Comparison of ENCODE assay signal across 21 cellular contexts in the genomic region with DNA sequence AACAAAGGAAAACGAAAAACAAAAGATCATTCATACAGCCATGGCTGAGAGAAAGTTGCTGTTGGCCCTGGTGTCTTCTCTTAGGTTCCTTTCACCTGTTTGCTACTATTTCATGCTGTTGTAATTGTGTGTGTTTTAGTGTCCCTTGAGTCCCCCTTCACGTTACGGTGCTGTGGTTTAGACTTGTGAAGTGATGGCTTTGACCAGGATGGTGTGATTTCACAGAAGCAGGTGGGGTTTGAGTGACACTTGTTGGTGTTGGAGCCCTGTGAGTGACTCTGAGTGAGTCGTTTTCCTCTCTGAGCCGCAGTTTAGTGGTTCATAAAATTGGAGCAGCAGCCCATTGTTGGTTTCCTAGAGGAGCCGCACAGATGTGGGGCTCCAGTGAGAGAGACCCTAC.
DNase-seq lines count a peak whose midpoint lies in the region; ATAC-seq and TF ChIP-seq lines count a peak whose summit lies in the region.
"Had no signal": no experiment of that assay in that cellular context is flagged by ENCODE, and none has a peak within 500 bp of the region (broad histone marks: within the 10 kb centered on the region; RNA-seq: fewer than 3 reads in every experiment).

No MANE protein-coding gene starts in this region.

- H3K36me3 Mint-ChIP-seq in CD8-positive, alpha-beta memory T cell: no peaks in the 10 kb centered on the region
- peaks cover 6% of the 10 kb centered on the region for H3K36me3 Mint-ChIP-seq in central memory CD8-positive, alpha-beta T cell (ENCODE audit: insufficient read depth)
- H3K36me3 Mint-ChIP-seq in natural killer cell treated with Interleukin-12 subunit alpha and Interleukin-12 subunit beta and Interleukin-15 and Interleukin-18, amount 100 ng/mL, for 72 hours: no peaks in the 10 kb centered on the region

- no peaks in the 10 kb centered on the region for H3K36me3 ChIP-seq in CD8-positive, alpha-beta memory T cell (ENCODE audit: insufficient read depth, low read length)
- H3K36me3 ChIP-seq in heart right ventricle: no peaks in the 10 kb centered on the region

- DNase-seq in CD8-positive, alpha-beta memory T cell: peak in 1 of 5 donors; percentile 11
- DNase-seq in GM12865 (ENCODE audit: low read depth): peak; percentile 72
- no peak for DNase-seq in central memory CD8-positive, alpha-beta T cell (ENCODE audit: low spot score in 2 of 2)
- peak; percentile 81 for DNase-seq in natural killer cell treated with Interleukin-12 subunit alpha and Interleukin-12 subunit beta and Interleukin-15 and Interleukin-18, amount 100 ng/mL, for 72 hours (ENCODE audit: low spot score)
- DNase-seq in NOMO-1 (lab: John Stamatoyannopoulos, UW; ENCODE audit: unreplicated experiment in 2 of 2): no peak
- DNase-seq in heart right ventricle: no peak
- no peak for DNase-seq in dorsolateral prefrontal cortex
- DNase-seq: C1 segment of cervical spinal cord, DMS153, GOT3, HCEC 1CT, MV-4-11, NCI-H1105, NCI-H1436 treated with DMSO at 0.1 percent for 48 hours, NCI-H187 treated with DMSO at 0.1 percent for 48 hours, NCI-H524 treated with DMSO at 0.1 percent for 48 hours, NCI-H774, SHP77 had no signal

- no peaks in the 10 kb centered on the region for H3K27me3 Mint-ChIP-seq in CD8-positive, alpha-beta memory T cell
- no peaks in the 10 kb centered on the region for H3K27me3 Mint-ChIP-seq in central memory CD8-positive, alpha-beta T cell
- H3K27me3 Mint-ChIP-seq in natural killer cell treated with Interleukin-12 subunit alpha and Interleukin-12 subunit beta and Interleukin-15 and Interleukin-18, amount 100 ng/mL, for 72 hours: peaks cover 3 to 4% of the 10 kb centered on the region in 2 donors

- H3K4me3 Mint-ChIP-seq in CD8-positive, alpha-beta memory T cell: peak overlapping the region in 4 of 7 donors; percentile 6 to 70 (median 60)
- no peak overlapping the region for H3K4me3 Mint-ChIP-seq in central memory CD8-positive, alpha-beta T cell
- peak overlapping the region; percentile 35 for H3K4me3 Mint-ChIP-seq in natural killer cell treated with Interleukin-12 subunit alpha and Interleukin-12 subunit beta and Interleukin-15 and Interleukin-18, amount 100 ng/mL, for 72 hours

- no peaks in the 10 kb centered on the region for H3K27me3 ChIP-seq in CD8-positive, alpha-beta memory T cell (ENCODE audit: insufficient read depth, low read length, poor library complexity, severe bottlenecking)
- H3K27me3 ChIP-seq in heart right ventricle: peaks cover 0 to 21% (median 0%) of the 10 kb centered on the region in 7 donors
- peaks cover 0 to 8% (median 0%) of the 10 kb centered on the region in 45 donors for H3K27me3 ChIP-seq in dorsolateral prefrontal cortex

- peaks cover 13 to 23% (median 14%) of the 10 kb centered on the region in 3 donors for H3K4me1 Mint-ChIP-seq in CD8-positive, alpha-beta memory T cell
- peaks cover 24% of the 10 kb centered on the region for H3K4me1 Mint-ChIP-seq in central memory CD8-positive, alpha-beta T cell
- peaks cover 30 to 37% of the 10 kb centered on the region in 2 donors for H3K4me1 Mint-ChIP-seq in natural killer cell treated with Interleukin-12 subunit alpha and Interleukin-12 subunit beta and Interleukin-15 and Interleukin-18, amount 100 ng/mL, for 72 hours (ENCODE audit: low read depth in 2 of 2)

- CTCF ChIA-PET in CD8-positive, alpha-beta memory T cell (lab: Charles Lee): no interaction called here

- H3K27ac ChIP-seq in CD8-positive, alpha-beta memory T cell (ENCODE audit: low read depth, low read length): no peak overlapping the region
- H3K27ac ChIP-seq in heart right ventricle (no peak overlapping the region), dorsolateral prefrontal cortex (no peak overlapping the region)
- H3K27ac ChIP-seq: RWPE1 had no signal

- intact Hi-C loops in heart right ventricle (cut with DNase I): no loop called here
- intact Hi-C loops in dorsolateral prefrontal cortex (cut with DNase I): no loop called here

- peaks cover 11% of the 10 kb centered on the region for H3K4me1 ChIP-seq in CD8-positive, alpha-beta memory T cell (ENCODE audit: insufficient read depth, low read length)
- no peaks in the 10 kb centered on the region for H3K4me1 ChIP-seq in heart right ventricle

- TF ChIP-seq CTCF in GM12865 (IDR thresholded peaks at IDR 0.05; ENCODE audit: insufficient read depth, low read depth, low read length, missing control alignments): no peak
- no peak for TF ChIP-seq CTCF in heart right ventricle (IDR thresholded peaks at IDR 0.05)
- TF ChIP-seq CTCF in dorsolateral prefrontal cortex (IDR thresholded peaks at IDR 0.05 in 54 of 56, conservative IDR thresholded peaks at IDR 0.05 in 2 of 56; ENCODE audit: low read depth in 1 of 56, partially characterized antibody in 56 of 56): no peak

- POLR2A ChIA-PET in CD8-positive, alpha-beta memory T cell (lab: Charles Lee): no interaction called here

- peak overlapping the region in 7 of 8 donors; percentile 13 to 87 (median 38) for H3K27ac Mint-ChIP-seq in CD8-positive, alpha-beta memory T cell
- peak overlapping the region; percentile 64 for H3K27ac Mint-ChIP-seq in central memory CD8-positive, alpha-beta T cell (ENCODE audit: low read depth)
- peak overlapping the region; percentile 17 to 85 for H3K27ac Mint-ChIP-seq in natural killer cell treated with Interleukin-12 subunit alpha and Interleukin-12 subunit beta and Interleukin-15 and Interleukin-18, amount 100 ng/mL, for 72 hours

- WGBS in heart right ventricle, 2 donors: 77% methylated on average over 6 of the region's 6 CpGs

- peak; percentile 54 for ATAC-seq in central memory CD8-positive, alpha-beta T cell (replicated peaks; ENCODE audit: extremely low read depth, poor library complexity, severe bottlenecking)
- peak; percentile 97 to 98 for ATAC-seq in natural killer cell treated with Interleukin-12 subunit alpha and Interleukin-12 subunit beta and Interleukin-15 and Interleukin-18, amount 100 ng/mL, for 72 hours
- ATAC-seq in heart right ventricle: no peak
- ATAC-seq: K562, Panc1 had no signal

- H3K9me3 Mint-ChIP-seq in CD8-positive, alpha-beta memory T cell: no peaks in the 10 kb centered on the region
- H3K9me3 Mint-ChIP-seq in central memory CD8-positive, alpha-beta T cell: no peaks in the 10 kb centered on the region
- peaks cover 4% of the 10 kb centered on the region for H3K9me3 Mint-ChIP-seq in natural killer cell treated with Interleukin-12 subunit alpha and Interleukin-12 subunit beta and Interleukin-15 and Interleukin-18, amount 100 ng/mL, for 72 hours

- no peaks in the 10 kb centered on the region for H3K9me3 ChIP-seq in CD8-positive, alpha-beta memory T cell (ENCODE audit: low read length)
- H3K9me3 ChIP-seq in heart right ventricle: peaks cover 0 to 2% (median 0%) of the 10 kb centered on the region in 11 donors

- no peak overlapping the region for H3K4me3 ChIP-seq in CD8-positive, alpha-beta memory T cell (ENCODE audit: low read length)
- H3K4me3 ChIP-seq in GM12865 (ENCODE audit: low read depth, low read length) (no peak overlapping the region), heart right ventricle (no peak overlapping the region), dorsolateral prefrontal cortex (no peak overlapping the region)
- H3K4me3 ChIP-seq: K562 had no signal

Comparison
In these comparisons a context has a peak if more than half of its experiments do, and no peak if none do; other contexts are left out.
1. DNase-seq: peak in GM12865 (single experiment) and natural killer cell treated with Interleukin-12 subunit alpha and Interleukin-12 subunit beta and Interleukin-15 and Interleukin-18, amount 100 ng/mL, for 72 hours (single experiment); none in central memory CD8-positive, alpha-beta T cell (0 of 2), NOMO-1 (0 of 2), heart right ventricle (0 of 2) and dorsolateral prefrontal cortex (0 of 10).
2. ATAC-seq: peak in central memory CD8-positive, alpha-beta T cell (single experiment) and natural killer cell treated with Interleukin-12 subunit alpha and Interleukin-12 subunit beta and Interleukin-15 and Interleukin-18, amount 100 ng/mL, for 72 hours (2 of 2); none in heart right ventricle (0 of 8).
3. Peak in every context shown above with its lines, with median percentiles within 50 percentile points of each other: H3K27ac Mint-ChIP-seq.